1 cellular context compared by ENCODE assay signal in the genomic region with DNA sequence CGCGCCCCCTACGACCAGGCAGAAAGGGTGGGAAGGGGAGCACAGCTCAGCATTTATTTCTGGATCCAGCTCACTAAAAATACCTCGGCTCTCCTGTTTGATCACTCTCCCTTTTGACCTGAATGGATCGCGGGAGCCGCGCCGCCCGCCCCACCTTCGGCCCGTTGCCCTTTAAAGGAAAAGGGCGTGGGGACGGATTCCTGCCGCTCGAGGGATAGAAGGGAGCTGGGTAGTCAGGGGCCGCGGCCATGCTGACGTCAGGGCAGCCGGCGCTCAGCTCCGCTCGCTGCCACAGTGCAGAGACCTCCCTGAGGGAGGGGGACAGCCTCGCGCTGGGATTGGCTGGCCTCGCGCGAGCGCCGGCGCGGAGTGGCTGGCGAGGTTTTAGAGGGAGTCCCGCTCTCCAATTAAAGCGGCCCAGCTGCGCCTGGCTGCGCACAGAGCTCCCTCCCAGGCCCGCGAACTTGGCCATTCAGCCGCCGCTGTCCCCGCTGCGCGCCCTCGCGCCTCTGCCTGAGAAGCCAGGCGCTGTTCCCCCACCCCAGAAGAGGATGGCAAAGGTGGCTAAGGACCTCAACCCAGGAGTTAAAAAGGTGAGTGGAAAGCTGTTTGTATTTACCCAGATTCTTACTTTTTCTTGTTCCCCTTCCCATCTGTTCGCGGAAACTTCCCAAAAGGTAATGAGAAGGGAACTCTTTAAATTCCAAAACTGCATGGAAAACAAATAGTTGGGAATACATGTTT.
A peak's percentile ranks its signal among the peaks of the same experiment; 100 is the strongest.
TF ChIP-seq lines count a peak whose summit lies in the region.

A gene with protein sequence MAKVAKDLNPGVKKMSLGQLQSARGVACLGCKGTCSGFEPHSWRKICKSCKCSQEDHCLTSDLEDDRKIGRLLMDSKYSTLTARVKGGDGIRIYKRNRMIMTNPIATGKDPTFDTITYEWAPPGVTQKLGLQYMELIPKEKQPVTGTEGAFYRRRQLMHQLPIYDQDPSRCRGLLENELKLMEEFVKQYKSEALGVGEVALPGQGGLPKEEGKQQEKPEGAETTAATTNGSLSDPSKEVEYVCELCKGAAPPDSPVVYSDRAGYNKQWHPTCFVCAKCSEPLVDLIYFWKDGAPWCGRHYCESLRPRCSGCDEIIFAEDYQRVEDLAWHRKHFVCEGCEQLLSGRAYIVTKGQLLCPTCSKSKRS (plus strand): TSS at position 436 of the 744 bp plus-strand sequence. CDS start 116 bp downstream, at position 552.

TF ChIP-seq in K562, 482 proteins besides CTCF, POLR2A, EP300 and RAD21 (continued from another document and continues in another):
- TF ChIP-seq, protein P1, sequence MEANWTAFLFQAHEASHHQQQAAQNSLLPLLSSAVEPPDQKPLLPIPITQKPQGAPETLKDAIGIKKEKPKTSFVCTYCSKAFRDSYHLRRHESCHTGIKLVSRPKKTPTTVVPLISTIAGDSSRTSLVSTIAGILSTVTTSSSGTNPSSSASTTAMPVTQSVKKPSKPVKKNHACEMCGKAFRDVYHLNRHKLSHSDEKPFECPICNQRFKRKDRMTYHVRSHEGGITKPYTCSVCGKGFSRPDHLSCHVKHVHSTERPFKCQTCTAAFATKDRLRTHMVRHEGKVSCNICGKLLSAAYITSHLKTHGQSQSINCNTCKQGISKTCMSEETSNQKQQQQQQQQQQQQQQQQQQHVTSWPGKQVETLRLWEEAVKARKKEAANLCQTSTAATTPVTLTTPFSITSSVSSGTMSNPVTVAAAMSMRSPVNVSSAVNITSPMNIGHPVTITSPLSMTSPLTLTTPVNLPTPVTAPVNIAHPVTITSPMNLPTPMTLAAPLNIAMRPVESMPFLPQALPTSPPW (CRISPR knock-in tag; IDR thresholded peaks at IDR 0.05), result no peak; the same call in 1 of the 2 replicates
- TF ChIP-seq EGR1 (conservative IDR thresholded peaks at IDR 0.05) (no peak), GTF2F1 (IDR thresholded peaks at IDR 0.05; ENCODE audit: low read depth, low read length) (no peak), PHF21A (IDR thresholded peaks at IDR 0.05; ENCODE audit: borderline replicate concordance, low read depth) (no peak), RAD51 (IDR thresholded peaks at IDR 0.05; ENCODE audit: borderline replicate concordance, low read depth) (no peak), PCBP1 (IDR thresholded peaks at IDR 0.05; ENCODE audit: low read depth, low read length, poor library complexity, severe bottlenecking) (peak; percentile 72), ZNF780A (CRISPR knock-in tag; IDR thresholded peaks at IDR 0.05) (no peak), KHSRP (IDR thresholded peaks at IDR 0.05) (no peak), PHTF2 (CRISPR knock-in tag; IDR thresholded peaks at IDR 0.05) (no peak), MAZ (CRISPR knock-in tag; conservative IDR thresholded peaks at IDR 0.05 in 1 of 2, IDR thresholded peaks at IDR 0.05 in 1 of 2) (peak; percentile 41 to 51; a peak in 2 of 4 replicates), NCOA4 (IDR thresholded peaks at IDR 0.05; ENCODE audit: partially characterized antibody) (no peak), TAF7 (tag; IDR thresholded peaks at IDR 0.05) (no peak), SNRNP70 (optimal IDR thresholded peaks at IDR 0.05; ENCODE audit: low read depth, low read length) (no peak), JUN (IDR thresholded peaks at IDR 0.05; ENCODE audit: borderline replicate concordance, low read depth, low read length) (no peak), JUN (CRISPR knock-in tag; IDR thresholded peaks at IDR 0.05; ENCODE audit: borderline replicate concordance) (no peak), ZNF263 (CRISPR knock-in tag; IDR thresholded peaks at IDR 0.05; ENCODE audit: borderline replicate concordance) (no peak), CREM (IDR thresholded peaks at IDR 0.05; ENCODE audit: low read depth) (peak; percentile 73; the same call in 1 of the 2 replicates), RFX5 (IDR thresholded peaks at IDR 0.05; ENCODE audit: low read depth, low read length) (no peak), MCM3 (IDR thresholded peaks at IDR 0.05) (no peak), PTRF (tag; IDR thresholded peaks at IDR 0.05) (no peak), ASH1L (IDR thresholded peaks at IDR 0.05; ENCODE audit: borderline replicate concordance, low read depth, partially characterized antibody) (peak; percentile 60), ZNF217 (CRISPR knock-in tag; IDR thresholded peaks at IDR 0.05) (no peak), RBM25 (IDR thresholded peaks at IDR 0.05; ENCODE audit: low read depth, low read length, severe bottlenecking) (peak; percentile 93), NRF1 (conservative IDR thresholded peaks at IDR 0.05 in 1 of 2, IDR thresholded peaks at IDR 0.05 in 1 of 2) (peak; percentile 83 to 86), WHSC1 (IDR thresholded peaks at IDR 0.05; ENCODE audit: low read length) (no peak), CC2D1A (IDR thresholded peaks at IDR 0.05) (no peak), JUND (IDR thresholded peaks at IDR 0.05; ENCODE audit: borderline replicate concordance, low read depth, low read length) (no peak; the same call in 1 of the 2 replicates), JUND (tag; IDR thresholded peaks at IDR 0.05; ENCODE audit: borderline replicate concordance, low read depth, low read length) (peak; percentile 20; the same call in 1 of the 3 replicates), CTBP1 (IDR thresholded peaks at IDR 0.05; ENCODE audit: borderline replicate concordance) (peak; percentile 38; the same call in 1 of the 2 replicates), SREBF1 (IDR thresholded peaks at IDR 0.05; ENCODE audit: borderline replicate concordance, low read depth, low read length) (no peak), ZKSCAN8 (CRISPR knock-in tag; IDR thresholded peaks at IDR 0.05) (no peak), EP400 (IDR thresholded peaks at IDR 0.05) (no peak), ZNF121 (CRISPR knock-in tag; conservative IDR thresholded peaks at IDR 0.05) (no peak)
- TF ChIP-seq, protein P2, sequence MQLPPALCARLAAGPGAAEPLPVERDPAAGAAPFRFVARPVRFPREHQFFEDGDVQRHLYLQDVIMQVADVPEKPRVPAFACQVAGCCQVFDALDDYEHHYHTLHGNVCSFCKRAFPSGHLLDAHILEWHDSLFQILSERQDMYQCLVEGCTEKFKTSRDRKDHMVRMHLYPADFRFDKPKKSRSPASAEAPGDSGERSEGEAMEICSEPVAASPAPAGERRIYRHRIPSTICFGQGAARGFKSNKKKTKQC (CRISPR knock-in tag; IDR thresholded peaks at IDR 0.05), result peak; percentile 58; the same call in 1 of the 2 replicates
- TF ChIP-seq, protein P3, sequence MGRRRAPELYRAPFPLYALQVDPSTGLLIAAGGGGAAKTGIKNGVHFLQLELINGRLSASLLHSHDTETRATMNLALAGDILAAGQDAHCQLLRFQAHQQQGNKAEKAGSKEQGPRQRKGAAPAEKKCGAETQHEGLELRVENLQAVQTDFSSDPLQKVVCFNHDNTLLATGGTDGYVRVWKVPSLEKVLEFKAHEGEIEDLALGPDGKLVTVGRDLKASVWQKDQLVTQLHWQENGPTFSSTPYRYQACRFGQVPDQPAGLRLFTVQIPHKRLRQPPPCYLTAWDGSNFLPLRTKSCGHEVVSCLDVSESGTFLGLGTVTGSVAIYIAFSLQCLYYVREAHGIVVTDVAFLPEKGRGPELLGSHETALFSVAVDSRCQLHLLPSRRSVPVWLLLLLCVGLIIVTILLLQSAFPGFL (CRISPR knock-in tag; IDR thresholded peaks at IDR 0.05), result no peak
- TF ChIP-seq, protein P4, sequence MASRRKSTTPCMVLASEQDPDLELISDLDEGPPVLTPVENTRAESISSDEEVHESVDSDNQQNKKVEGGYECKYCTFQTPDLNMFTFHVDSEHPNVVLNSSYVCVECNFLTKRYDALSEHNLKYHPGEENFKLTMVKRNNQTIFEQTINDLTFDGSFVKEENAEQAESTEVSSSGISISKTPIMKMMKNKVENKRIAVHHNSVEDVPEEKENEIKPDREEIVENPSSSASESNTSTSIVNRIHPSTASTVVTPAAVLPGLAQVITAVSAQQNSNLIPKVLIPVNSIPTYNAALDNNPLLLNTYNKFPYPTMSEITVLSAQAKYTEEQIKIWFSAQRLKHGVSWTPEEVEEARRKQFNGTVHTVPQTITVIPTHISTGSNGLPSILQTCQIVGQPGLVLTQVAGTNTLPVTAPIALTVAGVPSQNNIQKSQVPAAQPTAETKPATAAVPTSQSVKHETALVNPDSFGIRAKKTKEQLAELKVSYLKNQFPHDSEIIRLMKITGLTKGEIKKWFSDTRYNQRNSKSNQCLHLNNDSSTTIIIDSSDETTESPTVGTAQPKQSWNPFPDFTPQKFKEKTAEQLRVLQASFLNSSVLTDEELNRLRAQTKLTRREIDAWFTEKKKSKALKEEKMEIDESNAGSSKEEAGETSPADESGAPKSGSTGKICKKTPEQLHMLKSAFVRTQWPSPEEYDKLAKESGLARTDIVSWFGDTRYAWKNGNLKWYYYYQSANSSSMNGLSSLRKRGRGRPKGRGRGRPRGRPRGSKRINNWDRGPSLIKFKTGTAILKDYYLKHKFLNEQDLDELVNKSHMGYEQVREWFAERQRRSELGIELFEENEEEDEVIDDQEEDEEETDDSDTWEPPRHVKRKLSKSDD (conservative IDR thresholded peaks at IDR 0.05; ENCODE audit: low read length), result no peak
- TF ChIP-seq, protein P5, sequence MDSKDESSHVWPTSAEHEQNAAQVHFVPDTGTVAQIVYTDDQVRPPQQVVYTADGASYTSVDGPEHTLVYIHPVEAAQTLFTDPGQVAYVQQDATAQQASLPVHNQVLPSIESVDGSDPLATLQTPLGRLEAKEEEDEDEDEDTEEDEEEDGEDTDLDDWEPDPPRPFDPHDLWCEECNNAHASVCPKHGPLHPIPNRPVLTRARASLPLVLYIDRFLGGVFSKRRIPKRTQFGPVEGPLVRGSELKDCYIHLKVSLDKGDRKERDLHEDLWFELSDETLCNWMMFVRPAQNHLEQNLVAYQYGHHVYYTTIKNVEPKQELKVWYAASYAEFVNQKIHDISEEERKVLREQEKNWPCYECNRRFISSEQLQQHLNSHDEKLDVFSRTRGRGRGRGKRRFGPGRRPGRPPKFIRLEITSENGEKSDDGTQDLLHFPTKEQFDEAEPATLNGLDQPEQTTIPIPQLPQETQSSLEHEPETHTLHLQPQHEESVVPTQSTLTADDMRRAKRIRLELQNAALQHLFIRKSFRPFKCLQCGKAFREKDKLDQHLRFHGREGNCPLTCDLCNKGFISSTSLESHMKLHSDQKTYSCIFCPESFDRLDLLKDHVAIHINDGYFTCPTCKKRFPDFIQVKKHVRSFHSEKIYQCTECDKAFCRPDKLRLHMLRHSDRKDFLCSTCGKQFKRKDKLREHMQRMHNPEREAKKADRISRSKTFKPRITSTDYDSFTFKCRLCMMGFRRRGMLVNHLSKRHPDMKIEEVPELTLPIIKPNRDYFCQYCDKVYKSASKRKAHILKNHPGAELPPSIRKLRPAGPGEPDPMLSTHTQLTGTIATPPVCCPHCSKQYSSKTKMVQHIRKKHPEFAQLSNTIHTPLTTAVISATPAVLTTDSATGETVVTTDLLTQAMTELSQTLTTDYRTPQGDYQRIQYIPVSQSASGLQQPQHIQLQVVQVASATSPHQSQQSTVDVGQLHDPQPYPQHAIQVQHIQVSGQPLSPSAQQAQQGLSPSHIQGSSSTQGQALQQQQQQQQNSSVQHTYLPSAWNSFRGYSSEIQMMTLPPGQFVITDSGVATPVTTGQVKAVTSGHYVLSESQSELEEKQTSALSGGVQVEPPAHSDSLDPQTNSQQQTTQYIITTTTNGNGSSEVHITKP (IDR thresholded peaks at IDR 0.05; ENCODE audit: partially characterized antibody), result no peak
- TF ChIP-seq, protein P6, sequence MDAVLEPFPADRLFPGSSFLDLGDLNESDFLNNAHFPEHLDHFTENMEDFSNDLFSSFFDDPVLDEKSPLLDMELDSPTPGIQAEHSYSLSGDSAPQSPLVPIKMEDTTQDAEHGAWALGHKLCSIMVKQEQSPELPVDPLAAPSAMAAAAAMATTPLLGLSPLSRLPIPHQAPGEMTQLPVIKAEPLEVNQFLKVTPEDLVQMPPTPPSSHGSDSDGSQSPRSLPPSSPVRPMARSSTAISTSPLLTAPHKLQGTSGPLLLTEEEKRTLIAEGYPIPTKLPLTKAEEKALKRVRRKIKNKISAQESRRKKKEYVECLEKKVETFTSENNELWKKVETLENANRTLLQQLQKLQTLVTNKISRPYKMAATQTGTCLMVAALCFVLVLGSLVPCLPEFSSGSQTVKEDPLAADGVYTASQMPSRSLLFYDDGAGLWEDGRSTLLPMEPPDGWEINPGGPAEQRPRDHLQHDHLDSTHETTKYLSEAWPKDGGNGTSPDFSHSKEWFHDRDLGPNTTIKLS (IDR thresholded peaks at IDR 0.05; ENCODE audit: borderline replicate concordance, low read depth), result 0 out of 2 replicates have a peak, but pooled peaks have one; percentile 48
- TF ChIP-seq, protein P7, sequence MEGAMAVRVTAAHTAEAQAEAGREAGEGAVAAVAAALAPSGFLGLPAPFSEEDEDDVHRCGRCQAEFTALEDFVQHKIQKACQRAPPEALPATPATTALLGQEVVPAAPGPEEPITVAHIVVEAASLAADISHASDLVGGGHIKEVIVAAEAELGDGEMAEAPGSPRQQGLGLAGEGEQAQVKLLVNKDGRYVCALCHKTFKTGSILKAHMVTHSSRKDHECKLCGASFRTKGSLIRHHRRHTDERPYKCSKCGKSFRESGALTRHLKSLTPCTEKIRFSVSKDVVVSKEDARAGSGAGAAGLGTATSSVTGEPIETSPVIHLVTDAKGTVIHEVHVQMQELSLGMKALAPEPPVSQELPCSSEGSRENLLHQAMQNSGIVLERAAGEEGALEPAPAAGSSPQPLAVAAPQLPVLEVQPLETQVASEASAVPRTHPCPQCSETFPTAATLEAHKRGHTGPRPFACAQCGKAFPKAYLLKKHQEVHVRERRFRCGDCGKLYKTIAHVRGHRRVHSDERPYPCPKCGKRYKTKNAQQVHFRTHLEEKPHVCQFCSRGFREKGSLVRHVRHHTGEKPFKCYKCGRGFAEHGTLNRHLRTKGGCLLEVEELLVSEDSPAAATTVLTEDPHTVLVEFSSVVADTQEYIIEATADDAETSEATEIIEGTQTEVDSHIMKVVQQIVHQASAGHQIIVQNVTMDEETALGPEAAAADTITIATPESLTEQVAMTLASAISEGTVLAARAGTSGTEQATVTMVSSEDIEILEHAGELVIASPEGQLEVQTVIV (CRISPR knock-in tag; IDR thresholded peaks at IDR 0.05; ENCODE audit: borderline replicate concordance), result no peak
- TF ChIP-seq, protein P8, sequence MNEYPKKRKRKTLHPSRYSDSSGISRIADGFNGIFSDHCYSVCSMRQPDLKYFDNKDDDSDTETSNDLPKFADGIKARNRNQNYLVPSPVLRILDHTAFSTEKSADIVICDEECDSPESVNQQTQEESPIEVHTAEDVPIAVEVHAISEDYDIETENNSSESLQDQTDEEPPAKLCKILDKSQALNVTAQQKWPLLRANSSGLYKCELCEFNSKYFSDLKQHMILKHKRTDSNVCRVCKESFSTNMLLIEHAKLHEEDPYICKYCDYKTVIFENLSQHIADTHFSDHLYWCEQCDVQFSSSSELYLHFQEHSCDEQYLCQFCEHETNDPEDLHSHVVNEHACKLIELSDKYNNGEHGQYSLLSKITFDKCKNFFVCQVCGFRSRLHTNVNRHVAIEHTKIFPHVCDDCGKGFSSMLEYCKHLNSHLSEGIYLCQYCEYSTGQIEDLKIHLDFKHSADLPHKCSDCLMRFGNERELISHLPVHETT (CRISPR knock-in tag; conservative IDR thresholded peaks at IDR 0.05 in 1 of 2, IDR thresholded peaks at IDR 0.05 in 1 of 2), result no peak
